In the genomic region with DNA sequence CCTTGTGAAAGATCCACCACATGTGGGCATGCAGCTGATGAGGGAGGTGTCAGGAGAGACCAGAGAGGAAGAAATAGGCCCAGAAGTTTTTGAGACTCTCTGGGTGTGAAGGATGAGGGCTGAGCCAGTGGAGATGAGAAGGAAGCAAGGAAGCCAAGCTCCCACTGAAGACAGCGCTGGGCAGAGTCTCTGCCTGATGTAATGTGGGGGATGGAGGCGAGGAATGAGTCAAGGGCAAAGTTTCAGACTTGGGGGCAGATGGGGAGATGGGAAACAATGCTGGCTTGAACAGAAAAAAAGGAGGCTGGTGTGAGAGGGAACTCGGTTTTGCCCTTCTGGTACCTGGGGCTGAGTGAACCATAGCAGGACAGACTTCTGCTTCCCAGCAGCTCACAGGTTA, we compare ENCODE assay signal across 29 cellular contexts. TPM values are rescaled to one million over a fixed set of nuclear protein-coding genes. Genes with fewer than 3 reads are reported as not detected.
DNase-seq lines count a peak whose midpoint lies in the region; ATAC-seq, FAIRE-seq and TF ChIP-seq lines count a peak whose summit lies in the region.
"Had no signal": no experiment of that assay in that cellular context is flagged by ENCODE, and none has a peak within 500 bp of the region (broad histone marks: within the 10 kb centered on the region; RNA-seq: fewer than 3 reads in every experiment).

No MANE protein-coding gene starts in this region.

- no peak for DNase-seq in activated T-cell treated with anti-CD3 and anti-CD28 coated beads, Interleukin-2, amount 50 U/mL, for 72 hours
- DNase-seq in activated T-cell treated with anti-CD3 and anti-CD28 coated beads, Interleukin-2, amount 50 U/mL, for 1 hour, result no peak
- DNase-seq in MV-4-11 (lab: John Stamatoyannopoulos, UW) (peak; percentile 2), GM12878 (ENCODE audit: low read depth, low spot score) (no peak), 8988T (no peak), anterior cingulate cortex (lab: John Stamatoyannopoulos, UW) (no peak)
- no peak for DNase-seq in stimulated activated effector memory CD8-positive, alpha-beta T cell treated with anti-CD3 and anti-CD28 coated beads, Interleukin-12 subunit alpha, Interleukin-12 subunit beta, amount 100 ng/mL, for 72 hours (ENCODE audit: low spot score in 2 of 2)
- DNase-seq: CD4-positive, CD25-positive, alpha-beta regulatory T cell; DMS53; GDM1; KBM-7; NCI-H1105 treated with DMSO at 0.1 percent for 48 hours; NCI-H146; NCI-H1930; NCI-H2107; NCI-H524; NCI-H748 treated with DMSO at 0.1 percent for 48 hours; PC-9; Right ventricle myocardium superior had no signal

- H3K27ac Mint-ChIP-seq in activated T-cell treated with anti-CD3 and anti-CD28 coated beads, Interleukin-2, amount 50 U/mL, for 72 hours, result no peak overlapping the region
- peak overlapping the region; percentile 9 for H3K27ac Mint-ChIP-seq in stimulated activated effector memory CD8-positive, alpha-beta T cell treated with anti-CD3 and anti-CD28 coated beads, Interleukin-12 subunit alpha, Interleukin-12 subunit beta, amount 100 ng/mL, for 72 hours

- H3K27ac ChIP-seq in GM12878 (ENCODE audit: control insufficient read depth, insufficient read depth), result no peak overlapping the region
- H3K27ac ChIP-seq: PC-9, SJSA1 had no signal

- H3K4me3 Mint-ChIP-seq in activated T-cell treated with anti-CD3 and anti-CD28 coated beads, Interleukin-2, amount 50 U/mL, for 72 hours, result no peak overlapping the region
- no peak overlapping the region for H3K4me3 Mint-ChIP-seq in stimulated activated effector memory CD8-positive, alpha-beta T cell treated with anti-CD3 and anti-CD28 coated beads, Interleukin-12 subunit alpha, Interleukin-12 subunit beta, amount 100 ng/mL, for 72 hours
- H3K4me3 Mint-ChIP-seq: CD4-positive, CD25-positive, alpha-beta regulatory T cell had no signal

- H3K4me1 Mint-ChIP-seq in activated T-cell treated with anti-CD3 and anti-CD28 coated beads, Interleukin-2, amount 50 U/mL, for 72 hours (ENCODE audit: low read depth), result peaks cover 8% of the 10 kb centered on the region
- peaks cover 10% of the 10 kb centered on the region for H3K4me1 Mint-ChIP-seq in stimulated activated effector memory CD8-positive, alpha-beta T cell treated with anti-CD3 and anti-CD28 coated beads, Interleukin-12 subunit alpha, Interleukin-12 subunit beta, amount 100 ng/mL, for 72 hours

- no peaks in the 10 kb centered on the region for H3K9me3 ChIP-seq in GM12878 (replicated peaks; ENCODE audit: control insufficient read depth, insufficient read depth, low read length)
- H3K9me3 ChIP-seq: SJSA1 had no signal

- H3K27me3 ChIP-seq in GM12878 (replicated peaks in 1 of 2; ENCODE audit: control insufficient read depth in 2 of 2, insufficient read depth in 2 of 2, low read length in 1 of 2), result no peaks in the 10 kb centered on the region

- no TSS peak for BruUV-seq in GM12878 (replicated peaks; lab: Mats Ljungman, UMichigan)

- RAD21 ChIA-PET in GM12878 (lab: Charles Lee; ENCODE audit: unreplicated experiment), result interaction anchor here (1.6 to 2.1 kb wide), 4 partner anchors 8 to 104 kb away, joined by 4 to 8 read pairs (median 5); no protein-coding TSS in a partner anchor

- TF ChIP-seq POLR2A in GM12878 (IDR thresholded peaks at IDR 0.05; ENCODE audit: low read depth, low read length), result no peak

- intact Hi-C loops in GM12878 (cut with micrococcal nuclease; ENCODE audit: unreplicated experiment), result no loop called here

- no peak for TF ChIP-seq RAD21 in GM12878 (IDR thresholded peaks at IDR 0.05; ENCODE audit: insufficient read depth, low read depth, low read length)

- no peak overlapping the region for H2AFZ ChIP-seq in GM12878 (ENCODE audit: control insufficient read depth, low read depth, low read length)
- H2AFZ ChIP-seq: PC-9 had no signal

- TF ChIP-seq CTCF in GM12878 (IDR thresholded peaks at IDR 0.05 in 2 of 3, conservative IDR thresholded peaks at IDR 0.05 in 1 of 3; ENCODE audit: control insufficient read depth in 2 of 3, extremely low read depth in 1 of 3, insufficient read depth in 1 of 3, low read depth in 3 of 3, low read length in 3 of 3), result no peak

- no peaks in the 10 kb centered on the region for H3K79me2 ChIP-seq in GM12878 (ENCODE audit: control insufficient read depth, insufficient read depth, low read length)

- no peaks in the 10 kb centered on the region for H3K36me3 ChIP-seq in GM12878 (ENCODE audit: control insufficient read depth in 2 of 2, insufficient read depth in 2 of 2, low read length in 1 of 2)
- H3K36me3 ChIP-seq: SJSA1 had no signal

- no peak for FAIRE-seq in GM12878 (lab: Jason Lieb, UNC)
- FAIRE-seq: GM12891 had no signal

- H4K20me1 ChIP-seq in GM12878 (ENCODE audit: control insufficient read depth, insufficient read depth), result no peaks in the 10 kb centered on the region

- peak; percentile 7 to 35 for ATAC-seq in activated T-cell treated with anti-CD3 and anti-CD28 coated beads, Interleukin-2, amount 50 U/mL, for 72 hours (replicated peaks in 1 of 2)
- peak; percentile 61 for ATAC-seq in GM12878
- ATAC-seq in stimulated activated effector memory CD8-positive, alpha-beta T cell treated with anti-CD3 and anti-CD28 coated beads, Interleukin-12 subunit alpha, Interleukin-12 subunit beta, amount 100 ng/mL, for 72 hours, result peak; percentile 20
- ATAC-seq in activated CD4-positive, CD25-positive, alpha-beta regulatory T cell treated with anti-CD3 and anti-CD28 coated beads, Interleukin-2, amount 50 U/mL, for 24 hours, result no peak

- in situ Hi-C loops in GM12878 (cut with MboI), result no loop called here

- POLR2A ChIA-PET in GM12878 (lab: Charles Lee), result interaction anchor here (1.1 to 1.5 kb wide), 3 partner anchors 10 to 23 kb away, joined by 3 to 8 read pairs (median 4); no protein-coding TSS in a partner anchor

- no peak overlapping the region for H3K9ac ChIP-seq in GM12878 (ENCODE audit: control insufficient read depth, insufficient read depth, low read length)

- WGBS in GM12878 (ENCODE audit: insufficient coverage, insufficient replicate concordance, low lambda C conversion rate, missing lambda C conversion rate), result 0% methylated on average over 3 of the region's 3 CpGs

- no peak overlapping the region for H3K4me3 ChIP-seq in GM12878
- H3K4me3 ChIP-seq: PC-9, SJSA1 had no signal

- H3K27me3 Mint-ChIP-seq in activated T-cell treated with anti-CD3 and anti-CD28 coated beads, Interleukin-2, amount 50 U/mL, for 72 hours (ENCODE audit: low read depth), result no peaks in the 10 kb centered on the region

- no peak for TF ChIP-seq EP300 in GM12878 (IDR thresholded peaks at IDR 0.05; ENCODE audit: borderline replicate concordance in 1 of 2, control insufficient read depth in 1 of 2, low read depth in 2 of 2, low read length in 2 of 2)

- H3K4me1 ChIP-seq in GM12878 (ENCODE audit: control insufficient read depth, insufficient read depth, low read length), result peaks cover 7% of the 10 kb centered on the region
- H3K4me1 ChIP-seq: SJSA1 had no signal

- H3K4me2 ChIP-seq in GM12878 (ENCODE audit: control insufficient read depth, insufficient read depth), result no peak overlapping the region
- H3K4me2 ChIP-seq: PC-9 had no signal

- no peaks in the 10 kb centered on the region for H3K36me3 Mint-ChIP-seq in activated T-cell treated with anti-CD3 and anti-CD28 coated beads, Interleukin-2, amount 50 U/mL, for 72 hours (ENCODE audit: insufficient read depth in 2 of 2)
- H3K36me3 Mint-ChIP-seq in stimulated activated effector memory CD8-positive, alpha-beta T cell treated with anti-CD3 and anti-CD28 coated beads, Interleukin-12 subunit alpha, Interleukin-12 subunit beta, amount 100 ng/mL, for 72 hours, result peaks cover 5% of the 10 kb centered on the region
- H3K36me3 Mint-ChIP-seq: CD4-positive, CD25-positive, alpha-beta regulatory T cell had no signal

- SMC1A ChIA-PET in GM12878 (lab: Charles Lee; ENCODE audit: uncharacterized antibody, unreplicated experiment), result interaction anchor here (0.8 to 2.6 kb wide), 9 partner anchors 8 to 102 kb away, joined by 3 to 10 read pairs (median 4); no protein-coding TSS in a partner anchor

- CTCF ChIA-PET in GM12878 (lab: Yijun Ruan, JAX), result interaction anchor here (1.0 to 1.7 kb wide), 4 partner anchors 11 to 105 kb away, joined by 3 to 4 read pairs (median 4); no protein-coding TSS in a partner anchor

- no peaks in the 10 kb centered on the region for H3K9me3 Mint-ChIP-seq in activated T-cell treated with anti-CD3 and anti-CD28 coated beads, Interleukin-2, amount 50 U/mL, for 72 hours
- no peaks in the 10 kb centered on the region for H3K9me3 Mint-ChIP-seq in stimulated activated effector memory CD8-positive, alpha-beta T cell treated with anti-CD3 and anti-CD28 coated beads, Interleukin-12 subunit alpha, Interleukin-12 subunit beta, amount 100 ng/mL, for 72 hours
- H3K9me3 Mint-ChIP-seq: CD4-positive, CD25-positive, alpha-beta regulatory T cell had no signal

RNA-seq across cellular contexts. Expression of a gene that starts 0.6 kb away (rescaled TPM):
- 1 to 10 TPM; 1.3 to 7.4 TPM for total RNA-seq in activated T-cell treated with anti-CD3 and anti-CD28 coated beads, Interleukin-2, amount 50 U/mL, for 72 hours
- not detected in 2 replicates for total RNA-seq in GM12878 (2013; cell fraction: nucleolus; rRNA removed)
- total RNA-seq in GM12878 (2014; rRNA removed) (66.1 and 72.0 TPM in 2 replicates), GM12878 (2014; rRNA removed; fragmentation: Illumina TruSeq; extraction: Trizol) (54.8 and 54.9 TPM in 2 replicates), GM12878 (2021) (33.1 and 39.5 TPM in 2 replicates)
- polyA plus RNA-seq in GM12878 (2011; ENCODE audit: low read depth), result 5.6 TPM
- polyA plus RNA-seq in GM12878 (2011; rRNA removed) (0.92 and 1.2 TPM in 2 replicates), GM12878 (2014; fragmentation: Illumina TruSeq; extraction: Trizol) (26.2 and 55.9 TPM in 2 replicates), GM12878 (2014; fragmentation: Nextera tagmentation; extraction: Ambion mirVana) (10 to 100 TPM; 26.4 to 31.2 TPM), GM12878 (2014; rRNA removed) (84.9 and 107 TPM in 2 replicates), GM12878 (2016; fragmentation: Nextera tagmentation; extraction: Ambion mirVana) (10 to 100 TPM; 28.3 to 35.2 TPM)
- polyA plus RNA-seq in GM12878 (2011; cell fraction: cytosol; rRNA removed), result 2.1 and 2.4 TPM in 2 replicates
- polyA plus RNA-seq in GM12878 (2011; cell fraction: nucleus; rRNA removed), result 0.59 and 1.1 TPM in 2 replicates
- 7.4 and 18.5 TPM in 2 replicates for polyA plus RNA-seq in GM12878 (2012)
- polyA minus RNA-seq in GM12878 (2011; rRNA and poly(A)+ RNA removed), result not detected in 2 replicates
- polyA minus RNA-seq in GM12878 (2011; cell fraction: cytosol; rRNA and poly(A)+ RNA removed), result not detected in 2 replicates
- polyA minus RNA-seq in GM12878 (2011; cell fraction: nucleus; rRNA and poly(A)+ RNA removed), result not detected in 2 replicates
- total RNA-seq: CD4-positive, CD25-positive, alpha-beta regulatory T cell; Daoy; H7; LHCN-M2; MCF 10A; PC-9; Right ventricle myocardium superior; RPMI7951; SJSA1 had no signal
- polyA plus RNA-seq: BJ; CD4-positive, CD25-positive, alpha-beta regulatory T cell had no signal

RNA-seq across cellular contexts. Expression of a gene that starts 32.9 kb away (rescaled TPM):
- not detected for total RNA-seq in activated T-cell treated with anti-CD3 and anti-CD28 coated beads, Interleukin-2, amount 50 U/mL, for 72 hours
- total RNA-seq in GM12878 (2013; cell fraction: nucleolus; rRNA removed), result 17.2 and 19.8 TPM in 2 replicates
- total RNA-seq in GM12878 (2014; rRNA removed) (0.68 and 1.1 TPM in 2 replicates), GM12878 (2014; rRNA removed; fragmentation: Illumina TruSeq; extraction: Trizol) (0.31 and 0.41 TPM in 2 replicates), GM12878 (2021) (0.77 and 1.2 TPM in 2 replicates)
- 0.16 TPM for polyA plus RNA-seq in GM12878 (2011; ENCODE audit: low read depth)
- polyA plus RNA-seq in GM12878 (2011; rRNA removed) (0.59 and 1.2 TPM in 2 replicates), GM12878 (2014; fragmentation: Illumina TruSeq; extraction: Trizol) (0.48 and 0.60 TPM in 2 replicates), GM12878 (2014; fragmentation: Nextera tagmentation; extraction: Ambion mirVana) (under 1 TPM; 0.03 to 0.05 TPM), GM12878 (2014; rRNA removed) (0.63 and 1.2 TPM in 2 replicates), GM12878 (2016; fragmentation: Nextera tagmentation; extraction: Ambion mirVana) (under 1 TPM; 0.16 to 0.18 TPM)
- 1.5 and 1.9 TPM in 2 replicates for polyA plus RNA-seq in GM12878 (2011; cell fraction: cytosol; rRNA removed)
- 2.1 and 2.6 TPM in 2 replicates for polyA plus RNA-seq in GM12878 (2011; cell fraction: nucleus; rRNA removed)
- 0.16 and 0.38 TPM in 2 replicates for polyA plus RNA-seq in GM12878 (2012)
- 1.4 and 2.1 TPM in 2 replicates for polyA minus RNA-seq in GM12878 (2011; rRNA and poly(A)+ RNA removed)
- polyA minus RNA-seq in GM12878 (2011; cell fraction: cytosol; rRNA and poly(A)+ RNA removed), result 0.40 and 0.94 TPM in 2 replicates
- 0.60 and 0.77 TPM in 2 replicates for polyA minus RNA-seq in GM12878 (2011; cell fraction: nucleus; rRNA and poly(A)+ RNA removed)
- total RNA-seq: LHCN-M2, MCF 10A, PC-9 had no signal
- polyA plus RNA-seq: CD4-positive, CD25-positive, alpha-beta regulatory T cell had no signal

RNA-seq across cellular contexts. Expression of a gene that starts 42.0 kb away (rescaled TPM):
- total RNA-seq in activated T-cell treated with anti-CD3 and anti-CD28 coated beads, Interleukin-2, amount 50 U/mL, for 72 hours, result 10 to 100 TPM; 39.6 to 49.7 TPM
- 39.4 and 45.1 TPM in 2 replicates for total RNA-seq in GM12878 (2013; cell fraction: nucleolus; rRNA removed)
- total RNA-seq in GM12878 (2014; rRNA removed) (54.3 and 55.0 TPM in 2 replicates), GM12878 (2014; rRNA removed; fragmentation: Illumina TruSeq; extraction: Trizol) (43.0 and 46.2 TPM in 2 replicates), GM12878 (2021) (51.4 and 53.3 TPM in 2 replicates)
- polyA plus RNA-seq in GM12878 (2011; ENCODE audit: low read depth), result 24.8 TPM
- polyA plus RNA-seq in GM12878 (2011; rRNA removed) (42.0 and 50.0 TPM in 2 replicates), GM12878 (2014; fragmentation: Illumina TruSeq; extraction: Trizol) (53.6 and 59.0 TPM in 2 replicates), GM12878 (2014; fragmentation: Nextera tagmentation; extraction: Ambion mirVana) (100 to 1,000 TPM; 118 to 150 TPM), GM12878 (2014; rRNA removed) (44.8 and 52.7 TPM in 2 replicates), GM12878 (2016; fragmentation: Nextera tagmentation; extraction: Ambion mirVana) (10 to 100 TPM; 90.9 to 92.2 TPM)
- 50.9 and 54.3 TPM in 2 replicates for polyA plus RNA-seq in GM12878 (2011; cell fraction: cytosol; rRNA removed)
- polyA plus RNA-seq in GM12878 (2011; cell fraction: nucleus; rRNA removed), result 33.6 and 36.6 TPM in 2 replicates
- 23.6 and 29.3 TPM in 2 replicates for polyA plus RNA-seq in GM12878 (2012)
- 34.0 and 37.7 TPM in 2 replicates for polyA minus RNA-seq in GM12878 (2011; rRNA and poly(A)+ RNA removed)
- 8.7 and 12.7 TPM in 2 replicates for polyA minus RNA-seq in GM12878 (2011; cell fraction: cytosol; rRNA and poly(A)+ RNA removed)
- 12.8 and 15.7 TPM in 2 replicates for polyA minus RNA-seq in GM12878 (2011; cell fraction: nucleus; rRNA and poly(A)+ RNA removed)

RNA-seq across cellular contexts. Expression of a gene that starts 42.1 kb away (rescaled TPM):
- total RNA-seq in activated T-cell treated with anti-CD3 and anti-CD28 coated beads, Interleukin-2, amount 50 U/mL, for 72 hours, result 10 to 100 TPM; 31.4 to 35.2 TPM
- total RNA-seq in GM12878 (2013; cell fraction: nucleolus; rRNA removed), result 53.1 and 55.9 TPM in 2 replicates
- total RNA-seq in GM12878 (2014; rRNA removed) (50.3 and 51.3 TPM in 2 replicates), GM12878 (2014; rRNA removed; fragmentation: Illumina TruSeq; extraction: Trizol) (40.1 and 43.0 TPM in 2 replicates), GM12878 (2021) (35.2 and 42.7 TPM in 2 replicates)
- polyA plus RNA-seq in GM12878 (2011; ENCODE audit: low read depth), result 26.5 TPM
- polyA plus RNA-seq in GM12878 (2011; rRNA removed) (52.6 and 64.7 TPM in 2 replicates), GM12878 (2014; fragmentation: Illumina TruSeq; extraction: Trizol) (55.9 and 56.5 TPM in 2 replicates), GM12878 (2014; fragmentation: Nextera tagmentation; extraction: Ambion mirVana) (10 to 100 TPM; 24.1 to 32.7 TPM), GM12878 (2014; rRNA removed) (48.9 and 57.9 TPM in 2 replicates), GM12878 (2016; fragmentation: Nextera tagmentation; extraction: Ambion mirVana) (10 to 100 TPM; 69.7 to 79.7 TPM)
- polyA plus RNA-seq in GM12878 (2011; cell fraction: cytosol; rRNA removed), result 71.8 TPM in 2 replicates
- polyA plus RNA-seq in GM12878 (2011; cell fraction: nucleus; rRNA removed), result 86.9 and 120 TPM in 2 replicates
- 26.2 and 31.8 TPM in 2 replicates for polyA plus RNA-seq in GM12878 (2012)
- polyA minus RNA-seq in GM12878 (2011; rRNA and poly(A)+ RNA removed), result 48.5 and 55.0 TPM in 2 replicates
- polyA minus RNA-seq in GM12878 (2011; cell fraction: cytosol; rRNA and poly(A)+ RNA removed), result 14.0 and 23.3 TPM in 2 replicates
- polyA minus RNA-seq in GM12878 (2011; cell fraction: nucleus; rRNA and poly(A)+ RNA removed), result 22.1 and 29.3 TPM in 2 replicates

RNA-seq across cellular contexts. Expression of a gene that starts 46.6 kb away (rescaled TPM):
- 1 to 10 TPM; 4.6 to 8.0 TPM for total RNA-seq in activated T-cell treated with anti-CD3 and anti-CD28 coated beads, Interleukin-2, amount 50 U/mL, for 72 hours
- total RNA-seq in GM12878 (2013; cell fraction: nucleolus; rRNA removed), result 217 and 243 TPM in 2 replicates
- total RNA-seq in GM12878 (2014; rRNA removed) (114 and 118 TPM in 2 replicates), GM12878 (2014; rRNA removed; fragmentation: Illumina TruSeq; extraction: Trizol) (132 and 137 TPM in 2 replicates), GM12878 (2021) (704 and 775 TPM in 2 replicates)
- polyA plus RNA-seq in GM12878 (2011; ENCODE audit: low read depth), result 191 TPM
- polyA plus RNA-seq in GM12878 (2011; rRNA removed) (14.5 and 38.0 TPM in 2 replicates), GM12878 (2014; fragmentation: Illumina TruSeq; extraction: Trizol) (508 and 540 TPM in 2 replicates), GM12878 (2014; fragmentation: Nextera tagmentation; extraction: Ambion mirVana) (100 to 1,000 TPM; 581 to 591 TPM), GM12878 (2014; rRNA removed) (221 and 240 TPM in 2 replicates), GM12878 (2016; fragmentation: Nextera tagmentation; extraction: Ambion mirVana) (100 to 1,000 TPM; 347 to 350 TPM)
- polyA plus RNA-seq in GM12878 (2011; cell fraction: cytosol; rRNA removed), result 34.6 and 58.9 TPM in 2 replicates
- polyA plus RNA-seq in GM12878 (2011; cell fraction: nucleus; rRNA removed), result 20.6 TPM in 2 replicates
- polyA plus RNA-seq in GM12878 (2012), result 240 and 288 TPM in 2 replicates
- polyA minus RNA-seq in GM12878 (2011; rRNA and poly(A)+ RNA removed), result 35.3 and 36.7 TPM in 2 replicates
- polyA minus RNA-seq in GM12878 (2011; cell fraction: cytosol; rRNA and poly(A)+ RNA removed), result 35.0 and 39.2 TPM in 2 replicates
- 4.6 and 6.1 TPM in 2 replicates for polyA minus RNA-seq in GM12878 (2011; cell fraction: nucleus; rRNA and poly(A)+ RNA removed)
- total RNA-seq: A172; CD4-positive, CD25-positive, alpha-beta regulatory T cell; Daoy; H7; LHCN-M2; MCF 10A; Right ventricle myocardium superior; RPMI7951; SJSA1 had no signal
- polyA plus RNA-seq: BJ; CD4-positive, CD25-positive, alpha-beta regulatory T cell had no signal

Comparison
In these comparisons a context has a peak if more than half of its experiments do, and no peak if none do; other contexts are left out.
1. ATAC-seq: peak in activated T-cell treated with anti-CD3 and anti-CD28 coated beads, Interleukin-2, amount 50 U/mL, for 72 hours (2 of 2), GM12878 (single experiment) and stimulated activated effector memory CD8-positive, alpha-beta T cell treated with anti-CD3 and anti-CD28 coated beads, Interleukin-12 subunit alpha, Interleukin-12 subunit beta, amount 100 ng/mL, for 72 hours (single experiment); none in activated CD4-positive, CD25-positive, alpha-beta regulatory T cell treated with anti-CD3 and anti-CD28 coated beads, Interleukin-2, amount 50 U/mL, for 24 hours (0 of 2).